9 cellular contexts compared by ENCODE assay signal in the genomic region with DNA sequence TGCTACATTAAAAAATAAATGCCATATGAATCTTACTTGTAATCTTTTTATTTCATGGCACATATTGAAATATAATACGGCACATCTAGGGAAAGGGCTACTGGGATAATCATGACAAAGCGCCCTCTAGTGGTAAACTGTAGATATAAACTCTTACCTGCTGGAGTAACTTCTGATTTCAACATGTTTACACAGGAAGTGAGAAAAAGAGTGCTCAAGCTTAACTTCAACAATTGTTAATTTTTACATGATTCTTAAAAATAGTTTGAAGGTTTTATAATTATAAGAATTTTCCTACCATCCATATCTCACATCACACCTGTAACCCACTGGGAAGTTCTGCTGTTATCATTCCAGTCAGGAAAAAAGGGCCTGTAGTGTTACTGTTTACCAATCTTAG. TPM values are rescaled to one million over a fixed set of nuclear protein-coding genes. Genes with fewer than 3 reads are reported as not detected.
A peak's percentile ranks its signal among the peaks of the same experiment; 100 is the strongest.
DNase-seq lines count a peak whose midpoint lies in the region; ATAC-seq and TF ChIP-seq lines count a peak whose summit lies in the region.
"Had no signal": no experiment of that assay in that cellular context is flagged by ENCODE, and none has a peak within 500 bp of the region (broad histone marks: within the 10 kb centered on the region; RNA-seq: fewer than 3 reads in every experiment).

No MANE protein-coding gene starts in this region.

- no peak overlapping the region for H3K9ac ChIP-seq in endocrine pancreas (ENCODE audit: control insufficient read depth, insufficient read depth, low read length)

- peak; percentile 84 for DNase-seq in CD1c-positive myeloid dendritic cell (ENCODE audit: extremely low spot score)
- peak; percentile 75 for DNase-seq in NB4 (ENCODE audit: low read depth)
- peak; percentile 62 for DNase-seq in RWPE1 (ENCODE audit: low spot score)
- DNase-seq in natural killer cell treated with Interleukin-12 subunit alpha and Interleukin-12 subunit beta and Interleukin-15 and Interleukin-18, amount 100 ng/mL, for 72 hours (ENCODE audit: low spot score) = peak; percentile 70
- DNase-seq in GOT3 (lab: John Stamatoyannopoulos, UW) = no peak

- no peak overlapping the region for H3K4me3 Mint-ChIP-seq in natural killer cell treated with Interleukin-12 subunit alpha and Interleukin-12 subunit beta and Interleukin-15 and Interleukin-18, amount 100 ng/mL, for 72 hours

- no peak overlapping the region for H3K27ac ChIP-seq in RWPE1

- ATAC-seq in GM18909 (IDR thresholded peaks at IDR 0.05; ENCODE audit: poor library complexity, unreplicated experiment) (peak; percentile 29), GM19395 (IDR thresholded peaks at IDR 0.05; ENCODE audit: unreplicated experiment) (no peak)
- no peak for ATAC-seq in natural killer cell treated with Interleukin-12 subunit alpha and Interleukin-12 subunit beta and Interleukin-15 and Interleukin-18, amount 100 ng/mL, for 72 hours

- TF ChIP-seq POLR2A in NB4 (IDR thresholded peaks at IDR 0.05; ENCODE audit: extremely low read depth, insufficient read length) = no peak

- no peak overlapping the region for H3K27ac Mint-ChIP-seq in natural killer cell treated with Interleukin-12 subunit alpha and Interleukin-12 subunit beta and Interleukin-15 and Interleukin-18, amount 100 ng/mL, for 72 hours
- H3K27ac Mint-ChIP-seq: IgD-negative memory B cell had no signal

- no peaks in the 10 kb centered on the region for H3K36me3 Mint-ChIP-seq in natural killer cell treated with Interleukin-12 subunit alpha and Interleukin-12 subunit beta and Interleukin-15 and Interleukin-18, amount 100 ng/mL, for 72 hours
- H3K36me3 Mint-ChIP-seq: IgD-negative memory B cell had no signal

- POLR2A ChIA-PET in RWPE1 (lab: Yijun Ruan, JAX; ENCODE audit: low non-redundant PET) = no interaction called here

- H3K4me3 ChIP-seq in NB4 (ENCODE audit: low read depth, low read length) = no peak overlapping the region
- peak overlapping the region; percentile 97 for H3K4me3 ChIP-seq in endocrine pancreas (ENCODE audit: control insufficient read depth, insufficient read depth, low read length)

- H3K9me3 ChIP-seq in endocrine pancreas (ENCODE audit: control insufficient read depth, low read length) = no peaks in the 10 kb centered on the region

- H3K9me3 Mint-ChIP-seq in natural killer cell treated with Interleukin-12 subunit alpha and Interleukin-12 subunit beta and Interleukin-15 and Interleukin-18, amount 100 ng/mL, for 72 hours = no peaks in the 10 kb centered on the region
- H3K9me3 Mint-ChIP-seq: IgD-negative memory B cell had no signal

- peaks cover 24% of the 10 kb centered on the region for H3K4me1 ChIP-seq in endocrine pancreas (ENCODE audit: control insufficient read depth, insufficient read depth, low read length)

- H3K27me3 Mint-ChIP-seq in natural killer cell treated with Interleukin-12 subunit alpha and Interleukin-12 subunit beta and Interleukin-15 and Interleukin-18, amount 100 ng/mL, for 72 hours = peaks cover 0 to 5% of the 10 kb centered on the region in 2 donors
- H3K27me3 Mint-ChIP-seq: IgD-negative memory B cell had no signal

- no peaks in the 10 kb centered on the region for H3K36me3 ChIP-seq in endocrine pancreas (ENCODE audit: control insufficient read depth, insufficient read depth, low read length)

- H3K4me1 Mint-ChIP-seq in natural killer cell treated with Interleukin-12 subunit alpha and Interleukin-12 subunit beta and Interleukin-15 and Interleukin-18, amount 100 ng/mL, for 72 hours (ENCODE audit: low read depth in 2 of 2) = peaks cover 6 to 17% of the 10 kb centered on the region in 2 donors

- no peaks in the 10 kb centered on the region for H3K27me3 ChIP-seq in endocrine pancreas (ENCODE audit: control insufficient read depth, insufficient read depth, low read length)

- CTCF ChIA-PET in RWPE1 (lab: Yijun Ruan, JAX) = interaction anchor here (0.5 to 0.7 kb wide), 4 partner anchors 10 to 641 kb away, joined by 3 to 4 read pairs (median 4); no protein-coding TSS in a partner anchor

- TF ChIP-seq CTCF in NB4 (IDR thresholded peaks at IDR 0.05; ENCODE audit: low read depth, low read length) = peak; percentile 61
- TF ChIP-seq CTCF in RWPE1 (conservative IDR thresholded peaks at IDR 0.05; ENCODE audit: low read depth) = peak; percentile 92

RNA-seq across cellular contexts. Expression of gene HEPACAM2, which starts 2.0 kb away (rescaled TPM):
- not detected for total RNA-seq in natural killer cell treated with Interleukin-12 subunit alpha and Interleukin-12 subunit beta and Interleukin-15 and Interleukin-18, amount 100 ng/mL, for 72 hours

RNA-seq across cellular contexts. Expression of gene VPS50, which starts 3.9 kb away (rescaled TPM):
- 10 to 100 TPM; 19.2 to 30.9 TPM for total RNA-seq in natural killer cell treated with Interleukin-12 subunit alpha and Interleukin-12 subunit beta and Interleukin-15 and Interleukin-18, amount 100 ng/mL, for 72 hours
